ENCODE assay signal across 9 cellular contexts in genomic region chr3:128863560-128863959, GRCh38. TPM values are rescaled to one million over a fixed set of nuclear protein-coding genes. Genes with fewer than 3 reads are reported as not detected.
A peak's percentile ranks its signal among the peaks of the same experiment; 100 is the strongest.
DNase-seq lines count a peak whose midpoint lies in the region; ATAC-seq, FAIRE-seq and TF ChIP-seq lines count a peak whose summit lies in the region.
"Had no signal": no experiment of that assay in that cellular context is flagged by ENCODE, and none has a peak within 500 bp of the region (broad histone marks: within the 10 kb centered on the region; RNA-seq: fewer than 3 reads in every experiment).

No MANE protein-coding gene starts in this region.

- no peak for TF ChIP-seq POLR2A in esophagus squamous epithelium (IDR thresholded peaks at IDR 0.05)

- intact Hi-C loops in activated CD4-positive, alpha-beta memory T cell treated with anti-CD3 and anti-CD28 coated beads for 36 hours (cut with micrococcal nuclease): no loop called here
- intact Hi-C loops in lower lobe of right lung (cut with DNase I): no loop called here
- intact Hi-C loops in esophagus squamous epithelium (cut with DNase I): no loop called here

- TF ChIP-seq CTCF in D721Med (IDR thresholded peaks at IDR 0.05; ENCODE audit: insufficient read depth, missing control alignments): peak; percentile 16
- TF ChIP-seq CTCF in GM13977 (IDR thresholded peaks at IDR 0.05; ENCODE audit: extremely low read depth, insufficient read depth, missing control alignments): peak; percentile 40
- TF ChIP-seq CTCF in lower lobe of right lung (IDR thresholded peaks at IDR 0.05): peak; percentile 25
- peak in 1 of 6 experiments; percentile 7 for TF ChIP-seq CTCF in esophagus squamous epithelium (IDR thresholded peaks at IDR 0.05)

- H3K4me3 ChIP-seq in lower lobe of right lung (no peak overlapping the region), esophagus squamous epithelium (no peak overlapping the region)
- H3K4me3 ChIP-seq: vagina had no signal

- peaks cover 28% of the 10 kb centered on the region for H3K9me3 Mint-ChIP-seq in activated CD4-positive, alpha-beta memory T cell treated with anti-CD3 and anti-CD28 coated beads for 36 hours

- POLR2A ChIA-PET in activated CD4-positive, alpha-beta memory T cell treated with anti-CD3 and anti-CD28 coated beads for 36 hours (lab: Charles Lee): no interaction called here

- 78 to 87% methylated on average over 2 to 3 of the region's 3 CpGs for WGBS in esophagus squamous epithelium, 2 donors

- CTCF ChIA-PET in activated CD4-positive, alpha-beta memory T cell treated with anti-CD3 and anti-CD28 coated beads for 36 hours (lab: Charles Lee): interaction anchor here (0.9 to 1.4 kb wide), 5 partner anchors 13 to 183 kb away, joined by 3 to 6 read pairs (median 5); no protein-coding TSS in a partner anchor

- H3K4me3 Mint-ChIP-seq in activated CD4-positive, alpha-beta memory T cell treated with anti-CD3 and anti-CD28 coated beads for 36 hours: no peak overlapping the region

- no peak overlapping the region for H3K27ac ChIP-seq in lower lobe of right lung
- no peak overlapping the region for H3K27ac ChIP-seq in esophagus squamous epithelium
- H3K27ac ChIP-seq: vagina had no signal

- peaks cover 10% of the 10 kb centered on the region for H3K36me3 Mint-ChIP-seq in activated CD4-positive, alpha-beta memory T cell treated with anti-CD3 and anti-CD28 coated beads for 36 hours

- no peak for ATAC-seq in lower lobe of right lung
- ATAC-seq in GM21723 (IDR thresholded peaks at IDR 0.05; ENCODE audit: unreplicated experiment): no peak

- peaks cover 23% of the 10 kb centered on the region for H3K9me3 ChIP-seq in lower lobe of right lung
- peaks cover 0 to 28% (median 24%) of the 10 kb centered on the region in 3 donors for H3K9me3 ChIP-seq in esophagus squamous epithelium

- no peak overlapping the region for H3K27ac Mint-ChIP-seq in activated CD4-positive, alpha-beta memory T cell treated with anti-CD3 and anti-CD28 coated beads for 36 hours

- no peak for DNase-seq in D721Med (ENCODE audit: insufficient read length, low spot score)
- no peak for DNase-seq in GM13977 (ENCODE audit: low spot score)
- DNase-seq in activated CD4-positive, alpha-beta memory T cell treated with anti-CD3 and anti-CD28 coated beads for 36 hours: peak; percentile 40
- no peak for DNase-seq in lower lobe of right lung
- DNase-seq in esophagus squamous epithelium (lab: John Stamatoyannopoulos, UW): no peak
- DNase-seq in NCI-H524 (lab: John Stamatoyannopoulos, UW): no peak
- DNase-seq: NCI-H2029 had no signal

- H3K27me3 Mint-ChIP-seq in activated CD4-positive, alpha-beta memory T cell treated with anti-CD3 and anti-CD28 coated beads for 36 hours: no peaks in the 10 kb centered on the region

- peaks cover 5% of the 10 kb centered on the region for H3K4me1 ChIP-seq in lower lobe of right lung
- peaks cover 0 to 13% (median 4%) of the 10 kb centered on the region in 3 donors for H3K4me1 ChIP-seq in esophagus squamous epithelium
- H3K4me1 ChIP-seq: vagina had no signal

- H3K36me3 ChIP-seq in lower lobe of right lung (no peaks in the 10 kb centered on the region), esophagus squamous epithelium (no peaks in the 10 kb centered on the region)
- H3K36me3 ChIP-seq: vagina had no signal

- H3K27me3 ChIP-seq in lower lobe of right lung (ENCODE audit: low read depth): no peaks in the 10 kb centered on the region
- no peaks in the 10 kb centered on the region for H3K27me3 ChIP-seq in esophagus squamous epithelium
- H3K27me3 ChIP-seq: vagina had no signal

- in situ Hi-C loops in GM13977 (cut with MboI; ENCODE audit: low pct_unique_long_range_greater_than_20kb, low sequenced_read_pairs, unreplicated experiment): no loop called here

- no peaks in the 10 kb centered on the region for H3K4me1 Mint-ChIP-seq in activated CD4-positive, alpha-beta memory T cell treated with anti-CD3 and anti-CD28 coated beads for 36 hours (ENCODE audit: low read depth)

- no peak for FAIRE-seq in D721Med (lab: Jason Lieb, UNC)

RNA-seq across cellular contexts. Expression of gene ACAD9, which starts 15.9 kb away (rescaled TPM):
- total RNA-seq in activated CD4-positive, alpha-beta memory T cell treated with anti-CD3 and anti-CD28 coated beads for 36 hours: 10 to 100 TPM; 45.3 to 45.5 TPM
- total RNA-seq in lower lobe of right lung: 38.0 TPM
- 10 to 100 TPM; 41.3 to 52.7 (median 43.1) TPM for total RNA-seq in esophagus squamous epithelium
